ENCODE assay signal across 8 cellular contexts in the genomic region with DNA sequence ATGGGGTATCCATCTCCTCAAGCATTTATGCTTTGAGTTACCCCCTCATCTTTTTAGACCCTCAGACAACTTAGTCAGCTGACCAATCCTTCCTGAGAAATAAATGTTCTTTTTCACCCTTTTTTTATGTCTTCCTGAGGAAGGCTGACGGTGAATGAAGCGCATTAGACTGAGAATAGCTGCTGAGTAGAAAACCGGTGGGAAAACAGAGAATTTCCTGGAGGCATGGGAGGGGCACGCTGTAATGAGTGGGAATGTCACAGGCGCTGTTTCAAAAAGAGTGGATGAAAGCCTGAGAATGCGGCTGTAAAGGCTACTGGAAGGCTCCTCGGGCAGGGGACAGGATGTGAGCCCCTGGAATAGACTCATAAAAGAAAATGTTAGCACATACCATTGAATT. TPM values are rescaled to one million over a fixed set of nuclear protein-coding genes. Genes with fewer than 3 reads are reported as not detected.
DNase-seq lines count a peak whose midpoint lies in the region; ATAC-seq and TF ChIP-seq lines count a peak whose summit lies in the region.
"Not testable (repeated sequence)": the region's sequence is repeated elsewhere in the genome, so short reads cannot be mapped to it uniquely, and the experiment has no call there.

No MANE protein-coding gene starts in this region.

- peak; percentile 42 for DNase-seq in EH (ENCODE audit: low read depth)
- not testable (repeated sequence) for DNase-seq in OCI-LY7 (ENCODE audit: low spot score); activated T-cell treated with anti-CD3 and anti-CD28 coated beads, Interleukin-2, amount 50 U/mL, for 24 hours; central memory CD8-positive, alpha-beta T cell (ENCODE audit: low spot score in 2 of 2); cardiac muscle cell (ENCODE audit: low read depth in 1 of 2, low spot score in 1 of 2); upper lobe of right lung

- intact Hi-C loops in OCI-LY7 (cut with micrococcal nuclease; ENCODE audit: unreplicated experiment); upper lobe of right lung (cut with DNase I): not testable (repeated sequence)

- not testable (repeated sequence) for H3K9me3 ChIP-seq in OCI-LY7 (ENCODE audit: low read length); cardiac muscle cell (ENCODE audit: low read depth); muscle layer of duodenum (ENCODE audit: control insufficient read depth in 1 of 2, low read length in 2 of 2); skeletal muscle satellite cell (replicated peaks; ENCODE audit: low read length); upper lobe of right lung

- peak overlapping the region; percentile 95 for H3K27ac Mint-ChIP-seq in activated T-cell treated with anti-CD3 and anti-CD28 coated beads, Interleukin-2, amount 50 U/mL, for 24 hours
- peak overlapping the region; percentile 94 for H3K27ac Mint-ChIP-seq in central memory CD8-positive, alpha-beta T cell (ENCODE audit: low read depth)

- peaks cover 11% of the 10 kb centered on the region for H3K36me3 Mint-ChIP-seq in activated T-cell treated with anti-CD3 and anti-CD28 coated beads, Interleukin-2, amount 50 U/mL, for 24 hours (ENCODE audit: low read depth)
- H3K36me3 Mint-ChIP-seq in central memory CD8-positive, alpha-beta T cell (ENCODE audit: insufficient read depth), result not testable (repeated sequence)

- CTCF ChIA-PET in OCI-LY7 (lab: Charles Lee; ENCODE audit: unreplicated experiment), result not testable (repeated sequence)

- H3K4me3 ChIP-seq in OCI-LY7 (ENCODE audit: low read depth, low read length, poor library complexity, severe bottlenecking); cardiac muscle cell: not testable (repeated sequence)
- H3K4me3 ChIP-seq in muscle layer of duodenum (ENCODE audit: low read depth in 1 of 2, low read length in 2 of 2) (peak overlapping the region in 1 of 2 donors; percentile 68), skeletal muscle satellite cell (ENCODE audit: low read length) (peak overlapping the region; percentile 64), upper lobe of right lung (peak overlapping the region; percentile 69)

- peak overlapping the region; percentile 96; the same call in 1 of the 2 replicates for H2AFZ ChIP-seq in OCI-LY7 (ENCODE audit: low read length)

- POLR2A ChIA-PET in OCI-LY7 (lab: Charles Lee), result interaction anchor here (1.0 to 1.2 kb wide), 2 partner anchors 11 to 94 kb away, joined by 4 to 6 read pairs; no protein-coding TSS in a partner anchor

- H3K9me2 ChIP-seq in OCI-LY7 (ENCODE audit: insufficient read depth, low read length), result not testable (repeated sequence)

- H3K4me1 ChIP-seq in OCI-LY7 (ENCODE audit: insufficient read depth, low read length, poor library complexity, severe bottlenecking) (peaks cover 24% of the 10 kb centered on the region), cardiac muscle cell (ENCODE audit: low read depth) (peaks cover 15% of the 10 kb centered on the region), muscle layer of duodenum (ENCODE audit: control insufficient read depth in 1 of 2, insufficient read depth in 2 of 2, low read length in 2 of 2) (peaks cover 0 to 11% of the 10 kb centered on the region in 2 donors), upper lobe of right lung (peaks cover 19% of the 10 kb centered on the region)
- H3K4me1 ChIP-seq in skeletal muscle satellite cell (ENCODE audit: control insufficient read depth, insufficient read depth, low read length), result not testable (repeated sequence)

- ATAC-seq in central memory CD8-positive, alpha-beta T cell (replicated peaks; ENCODE audit: extremely low read depth, poor library complexity, severe bottlenecking); upper lobe of right lung: not testable (repeated sequence)

- H3K4me1 Mint-ChIP-seq in activated T-cell treated with anti-CD3 and anti-CD28 coated beads, Interleukin-2, amount 50 U/mL, for 24 hours (ENCODE audit: low read depth), result peaks cover 38% of the 10 kb centered on the region
- peaks cover 22% of the 10 kb centered on the region for H3K4me1 Mint-ChIP-seq in central memory CD8-positive, alpha-beta T cell

- H3K27me3 ChIP-seq in cardiac muscle cell; muscle layer of duodenum (ENCODE audit: low read depth, low read length); skeletal muscle satellite cell (ENCODE audit: control insufficient read depth, insufficient read depth, low read length); upper lobe of right lung: not testable (repeated sequence)

- not testable (repeated sequence) for TF ChIP-seq CTCF in OCI-LY7 (conservative IDR thresholded peaks at IDR 0.05; ENCODE audit: low read length); cardiac muscle cell (IDR thresholded peaks at IDR 0.05; ENCODE audit: low read depth, low read length); upper lobe of right lung (IDR thresholded peaks at IDR 0.05)

- not testable (repeated sequence) for H3K9me3 Mint-ChIP-seq in activated T-cell treated with anti-CD3 and anti-CD28 coated beads, Interleukin-2, amount 50 U/mL, for 24 hours; central memory CD8-positive, alpha-beta T cell

- BruUV-seq in OCI-LY7 (replicated peaks; lab: Mats Ljungman, UMichigan), result not testable (repeated sequence)

- peak overlapping the region; percentile 75 for H3K4me3 Mint-ChIP-seq in activated T-cell treated with anti-CD3 and anti-CD28 coated beads, Interleukin-2, amount 50 U/mL, for 24 hours
- peak overlapping the region; percentile 83 for H3K4me3 Mint-ChIP-seq in central memory CD8-positive, alpha-beta T cell

- H3K4me2 ChIP-seq in OCI-LY7 (ENCODE audit: low read length), result not testable (repeated sequence)
- peak overlapping the region; percentile 86 for H3K4me2 ChIP-seq in skeletal muscle satellite cell (ENCODE audit: low read length)

- not testable (repeated sequence) for H3K36me3 ChIP-seq in OCI-LY7 (ENCODE audit: insufficient read depth, low read length); cardiac muscle cell; muscle layer of duodenum (ENCODE audit: control insufficient read depth in 1 of 2, insufficient read depth in 2 of 2, low read length in 2 of 2); skeletal muscle satellite cell (ENCODE audit: insufficient read depth, low read length); upper lobe of right lung

- not testable (repeated sequence) for H3K27ac ChIP-seq in OCI-LY7 (ENCODE audit: low read depth, low read length, poor library complexity, severe bottlenecking)
- peak overlapping the region; percentile 98 for H3K27ac ChIP-seq in cardiac muscle cell
- H3K27ac ChIP-seq in muscle layer of duodenum (ENCODE audit: low read length), result peak overlapping the region; percentile 94
- peak overlapping the region; percentile 91 for H3K27ac ChIP-seq in upper lobe of right lung

- H3K27me3 Mint-ChIP-seq in activated T-cell treated with anti-CD3 and anti-CD28 coated beads, Interleukin-2, amount 50 U/mL, for 24 hours; central memory CD8-positive, alpha-beta T cell: not testable (repeated sequence)

- not testable (repeated sequence) for H3K79me2 ChIP-seq in OCI-LY7 (ENCODE audit: insufficient read depth, low read depth, low read length)

- H3K9ac ChIP-seq in skeletal muscle satellite cell (ENCODE audit: low read depth, low read length), result not testable (repeated sequence)

- not testable (repeated sequence) for H4K20me1 ChIP-seq in OCI-LY7 (ENCODE audit: insufficient read depth, low read length)

RNA-seq across cellular contexts. Expression of a gene that starts 35.8 kb away (rescaled TPM):
- 3.7 and 3.9 TPM in 2 replicates for total RNA-seq in OCI-LY7 (2014; rRNA removed; shearing (Covaris generic))
- total RNA-seq in OCI-LY7 (2022) (16.3 and 17.9 TPM in 2 replicates), cardiac muscle cell (251 and 267 TPM in 2 replicates), upper lobe of right lung (153 TPM)
- 349 and 363 TPM in 2 replicates for polyA plus RNA-seq in cardiac muscle cell
- 80.2 and 126 TPM in 2 replicates for total RNA-seq in skeletal muscle satellite cell (2012; rRNA removed)
